In genomic region chr2:128202791-128203190, GRCh38 we compare ENCODE assay signal across 26 cellular contexts.
"Had no signal": no experiment of that assay in that cellular context is flagged by ENCODE, and none has a peak within 500 bp of the region (broad histone marks: within the 10 kb centered on the region; RNA-seq: fewer than 3 reads in every experiment).

No MANE protein-coding gene starts in this region.

- ATAC-seq: activated CD4-positive, CD25-positive, alpha-beta regulatory T cell treated with anti-CD3 and anti-CD28 coated beads, Interleukin-2, amount 50 U/mL, for 24 hours; activated CD8-positive, alpha-beta memory T cell treated with anti-CD3 and anti-CD28 coated beads, Interleukin-2, amount 10 ng/mL, durations not matched to agents 7 days and 5 days; effector memory CD8-positive, alpha-beta T cell; left ventricle myocardium superior; naive thymus-derived CD8-positive, alpha-beta T cell had no signal

- H3K4me3 Mint-ChIP-seq: activated CD4-positive, alpha-beta memory T cell treated with anti-CD3 and anti-CD28 coated beads, Interleukin-2, amount 10 ng/mL, durations not matched to agents 7 days and 5 days; activated CD4-positive, alpha-beta T cell treated with anti-CD3 and anti-CD28 coated beads, Interleukin-2, amount 10 ng/mL, durations not matched to agents 24 days and 14 days; activated CD8-positive, alpha-beta memory T cell treated with anti-CD3 and anti-CD28 coated beads, Interleukin-2, amount 10 ng/mL, durations not matched to agents 7 days and 5 days; activated T-helper 1 cell treated with anti-CD3 and anti-CD28 coated beads, Interleukin-12 subunit alpha, Interleukin-12 subunit beta, Interleukin-2, Interleukin-4 antibody, amounts not matched to agents 30 ng/mL and 10 ng/mL and 1 ng/mL, durations not matched to agents 14 hours and 24 hours and 36 hours; effector memory CD8-positive, alpha-beta T cell; immature natural killer cell; mesothelial cell of epicardium; naive thymus-derived CD8-positive, alpha-beta T cell; neural progenitor cell had no signal

- DNase-seq: activated CD4-positive, alpha-beta memory T cell treated with anti-CD3 and anti-CD28 coated beads, Interleukin-2, amount 10 ng/mL, durations not matched to agents 7 days and 5 days; activated CD4-positive, alpha-beta T cell treated with anti-CD3 and anti-CD28 coated beads, Interleukin-2, amount 10 ng/mL, durations not matched to agents 24 days and 14 days; activated CD8-positive, alpha-beta memory T cell treated with anti-CD3 and anti-CD28 coated beads, Interleukin-2, amount 10 ng/mL, durations not matched to agents 7 days and 5 days; activated gamma-delta T cell; activated naive CD4-positive, alpha-beta T cell treated with anti-CD3 and anti-CD28 coated beads, Interleukin-2, amount 50 U/mL, for 16 hours; activated T-cell treated with anti-CD3 and anti-CD28 coated beads for 4 hours; anterior cingulate cortex; central memory CD4-positive, alpha-beta T cell; effector memory CD8-positive, alpha-beta T cell; foreskin melanocyte; glutamatergic neuron; immature natural killer cell; kidney glomerular epithelial cell; left ventricle myocardium superior; mammary epithelial cell; naive thymus-derived CD8-positive, alpha-beta T cell; retina; sigmoid colon; stimulated activated CD4-positive, alpha-beta T cell treated with anti-CD3 and anti-CD28 coated beads, Interleukin-2, amount 100 ng/mL, for 48 hours; stimulated activated naive CD4-positive, alpha-beta T cell; testis had no signal

- H3K36me3 Mint-ChIP-seq: activated CD8-positive, alpha-beta memory T cell treated with anti-CD3 and anti-CD28 coated beads, Interleukin-2, amount 10 ng/mL, durations not matched to agents 7 days and 5 days; mesothelial cell of epicardium; naive thymus-derived CD8-positive, alpha-beta T cell; neural progenitor cell had no signal

- H3K4me1 Mint-ChIP-seq: activated CD4-positive, alpha-beta memory T cell treated with anti-CD3 and anti-CD28 coated beads, Interleukin-2, amount 10 ng/mL, durations not matched to agents 7 days and 5 days; activated CD4-positive, alpha-beta T cell treated with anti-CD3 and anti-CD28 coated beads, Interleukin-2, amount 10 ng/mL, durations not matched to agents 24 days and 14 days; activated CD8-positive, alpha-beta memory T cell treated with anti-CD3 and anti-CD28 coated beads, Interleukin-2, amount 10 ng/mL, durations not matched to agents 7 days and 5 days; immature natural killer cell; neural progenitor cell had no signal

- H3K27ac Mint-ChIP-seq: activated CD4-positive, alpha-beta memory T cell treated with anti-CD3 and anti-CD28 coated beads, Interleukin-2, amount 10 ng/mL, durations not matched to agents 7 days and 5 days; activated CD4-positive, alpha-beta T cell treated with anti-CD3 and anti-CD28 coated beads, Interleukin-2, amount 10 ng/mL, durations not matched to agents 24 days and 14 days; activated CD8-positive, alpha-beta memory T cell treated with anti-CD3 and anti-CD28 coated beads, Interleukin-2, amount 10 ng/mL, durations not matched to agents 7 days and 5 days; activated T-helper 1 cell treated with anti-CD3 and anti-CD28 coated beads, Interleukin-12 subunit alpha, Interleukin-12 subunit beta, Interleukin-2, Interleukin-4 antibody, amounts not matched to agents 30 ng/mL and 10 ng/mL and 1 ng/mL, durations not matched to agents 14 hours and 24 hours and 36 hours; effector memory CD8-positive, alpha-beta T cell; immature natural killer cell; mesothelial cell of epicardium; neural progenitor cell; progenitor cell of endocrine pancreas had no signal

- H3K27me3 Mint-ChIP-seq: effector memory CD8-positive, alpha-beta T cell; naive thymus-derived CD8-positive, alpha-beta T cell; progenitor cell of endocrine pancreas had no signal

- H3K9me3 Mint-ChIP-seq: activated CD4-positive, alpha-beta memory T cell treated with anti-CD3 and anti-CD28 coated beads, Interleukin-2, amount 10 ng/mL, durations not matched to agents 7 days and 5 days; activated CD4-positive, alpha-beta T cell treated with anti-CD3 and anti-CD28 coated beads, Interleukin-2, amount 10 ng/mL, durations not matched to agents 24 days and 14 days; activated T-helper 1 cell treated with anti-CD3 and anti-CD28 coated beads, Interleukin-12 subunit alpha, Interleukin-12 subunit beta, Interleukin-2, Interleukin-4 antibody, amounts not matched to agents 30 ng/mL and 10 ng/mL and 1 ng/mL, durations not matched to agents 14 hours and 24 hours and 36 hours; effector memory CD8-positive, alpha-beta T cell; immature natural killer cell had no signal
